9 cellular contexts compared by ENCODE assay signal in genomic region chr3:127456471-127457093, GRCh38.
A peak's percentile ranks its signal among the peaks of the same experiment; 100 is the strongest.
DNase-seq lines count a peak whose midpoint lies in the region; ATAC-seq and TF ChIP-seq lines count a peak whose summit lies in the region.
"Had no signal": no experiment of that assay in that cellular context is flagged by ENCODE, and none has a peak within 500 bp of the region (broad histone marks: within the 10 kb centered on the region; RNA-seq: fewer than 3 reads in every experiment).

No MANE protein-coding gene starts in this region.

- no peaks in the 10 kb centered on the region for H3K9me2 ChIP-seq in neural cell (ENCODE audit: insufficient read depth, low read length)

- no peak for TF ChIP-seq EP300 in neural cell (conservative IDR thresholded peaks at IDR 0.05; ENCODE audit: poor library complexity, severe bottlenecking)

- H3K9ac ChIP-seq in HUES48 (ENCODE audit: low read depth, low read length) (no peak overlapping the region), neural cell (ENCODE audit: low read length) (peak overlapping the region; percentile 65)

- H4K20me1 ChIP-seq in neural cell (ENCODE audit: insufficient read depth) = no peaks in the 10 kb centered on the region

- no peaks in the 10 kb centered on the region for H3K79me2 ChIP-seq in neural cell (replicated peaks; ENCODE audit: insufficient read depth, low read length)

- peaks cover 88% of the 10 kb centered on the region for H3K27me3 Mint-ChIP-seq in Calu3 (ENCODE audit: unreplicated experiment)

- H3K4me1 Mint-ChIP-seq in Calu3 (ENCODE audit: low read depth, unreplicated experiment) = peaks cover 21% of the 10 kb centered on the region

- H3K36me3 ChIP-seq in HUES48 (ENCODE audit: control insufficient read depth, insufficient read depth, low read length) (no peaks in the 10 kb centered on the region), neural cell (ENCODE audit: insufficient read depth, low read length) (no peaks in the 10 kb centered on the region), WERI-Rb-1 (no peaks in the 10 kb centered on the region)

- H3K27ac ChIP-seq in HUES48 (ENCODE audit: low read depth, low read length) (no peak overlapping the region), neural cell (ENCODE audit: low read length) (peak overlapping the region; percentile 6), WERI-Rb-1 (no peak overlapping the region)

- H3K4me1 ChIP-seq in HUES48 (ENCODE audit: control insufficient read depth, insufficient read depth, low read length) = peaks cover 11% of the 10 kb centered on the region

- H2AFZ ChIP-seq in neural cell (ENCODE audit: low read depth, low read length) = no peak overlapping the region

- no TSS peak for BruUV-seq in Calu3 (replicated peaks; lab: Mats Ljungman, UMichigan)

- H3K4me2 ChIP-seq in neural cell (ENCODE audit: low read length) = no peak overlapping the region

- H3K9me3 Mint-ChIP-seq in Calu3 (ENCODE audit: low read depth, unreplicated experiment) = no peaks in the 10 kb centered on the region

- H3K4me3 Mint-ChIP-seq in Calu3 (ENCODE audit: low read depth, unreplicated experiment) = peak overlapping the region; percentile 54

- ATAC-seq in HG03135 (IDR thresholded peaks at IDR 0.05; ENCODE audit: unreplicated experiment) (no peak), HG03196 (IDR thresholded peaks at IDR 0.05; ENCODE audit: unreplicated experiment) (no peak)

- H3K4me3 ChIP-seq in HUES48 (ENCODE audit: low read depth, low read length) (peak overlapping the region; percentile 65; the same call in 1 of the 2 replicates), neural cell (ENCODE audit: low read length) (no peak overlapping the region), WERI-Rb-1 (ENCODE audit: low read depth, low read length) (no peak overlapping the region)

- TF ChIP-seq RAD21 in neural cell (conservative IDR thresholded peaks at IDR 0.05) = no peak

- DNase-seq in Calu3 = peak; percentile 74
- peak; percentile 59 for DNase-seq in ecto neural progenitor cell (ENCODE audit: low spot score)
- no peak for DNase-seq in WERI-Rb-1
- no peak for DNase-seq in T-helper 1 cell
- DNase-seq: effector memory CD4-positive, alpha-beta T cell had no signal

- intact Hi-C loops in Calu3 (cut with micrococcal nuclease; ENCODE audit: unreplicated experiment) = loop anchor here (2.0 to 10.0 kb wide), 4 partner anchors 86 to 932 kb away; partner anchors contain the start of genes CHST13 and PLXNA1

- no peaks in the 10 kb centered on the region for H3K36me3 Mint-ChIP-seq in Calu3 (ENCODE audit: insufficient read depth, unreplicated experiment)

- CTCF ChIA-PET in Calu3 (lab: Charles Lee) = interaction anchor here (0.6 to 3.8 kb wide), 15 partner anchors 9 to 1022 kb away, joined by 3 to 31 read pairs (median 5); partner anchors contain the start of gene PLXNA1

- H3K27ac Mint-ChIP-seq in Calu3 (ENCODE audit: unreplicated experiment) = no peak overlapping the region

- no peaks in the 10 kb centered on the region for H3K9me3 ChIP-seq in HUES48 (ENCODE audit: control insufficient read depth, insufficient read depth, low read length)
- H3K9me3 ChIP-seq in neural cell (ENCODE audit: low read length) = no peaks in the 10 kb centered on the region
- H3K9me3 ChIP-seq in WERI-Rb-1 (ENCODE audit: severe bottlenecking) = no peaks in the 10 kb centered on the region

- peaks cover 50% of the 10 kb centered on the region for H3K27me3 ChIP-seq in HUES48 (ENCODE audit: control insufficient read depth, insufficient read depth, low read length)
- H3K27me3 ChIP-seq in neural cell (ENCODE audit: insufficient read depth, low read depth, low read length) = peaks cover 3% of the 10 kb centered on the region
- H3K27me3 ChIP-seq in WERI-Rb-1 (ENCODE audit: insufficient read depth, low read depth, severe bottlenecking) = no peaks in the 10 kb centered on the region

- peaks cover 1% of the 10 kb centered on the region for H3F3A ChIP-seq in neural cell (ENCODE audit: insufficient read depth, low read length, poor library complexity, severe bottlenecking)

- TF ChIP-seq CTCF in Calu3 (IDR thresholded peaks at IDR 0.05; ENCODE audit: unreplicated experiment) (no peak), neural cell (IDR thresholded peaks at IDR 0.05; ENCODE audit: poor library complexity, severe bottlenecking) (no peak), WERI-Rb-1 (IDR thresholded peaks at IDR 0.05; ENCODE audit: low read depth, low read length) (no peak)

TF ChIP-seq in neural cell, 6 proteins besides CTCF, POLR2A, EP300 and RAD21:
- no peak for TF ChIP-seq MXI1 (conservative IDR thresholded peaks at IDR 0.05; ENCODE audit: poor library complexity, severe bottlenecking)
- no peak for TF ChIP-seq TAF1 (IDR thresholded peaks at IDR 0.05; ENCODE audit: low read depth)
- no peak for TF ChIP-seq REST (IDR thresholded peaks at IDR 0.05; ENCODE audit: borderline replicate concordance)
- no peak for TF ChIP-seq SMC3 (conservative IDR thresholded peaks at IDR 0.05; ENCODE audit: poor library complexity)
- no peak for TF ChIP-seq POLR2AphosphoS5 (IDR thresholded peaks at IDR 0.05)
- TF ChIP-seq EZH2 (IDR thresholded peaks at IDR 0.05; ENCODE audit: borderline replicate concordance, insufficient read depth, low read length, poor library complexity, severe bottlenecking) = no peak

Comparison
In these comparisons a context has a peak if more than half of its experiments do, and no peak if none do; other contexts are left out.
1. DNase-seq: peak in Calu3 (single experiment) and ecto neural progenitor cell (single experiment); none in WERI-Rb-1 (single experiment) and T-helper 1 cell (0 of 5).